ENCODE assay signal across 22 cellular contexts in genomic region chr10:100723769-100724530, GRCh38. TPM values are rescaled to one million over a fixed set of nuclear protein-coding genes. Genes with fewer than 3 reads are reported as not detected.
DNase-seq lines count a peak whose midpoint lies in the region; ATAC-seq, FAIRE-seq and TF ChIP-seq lines count a peak whose summit lies in the region.
"Had no signal": no experiment of that assay in that cellular context is flagged by ENCODE, and none has a peak within 500 bp of the region (broad histone marks: within the 10 kb centered on the region; RNA-seq: fewer than 3 reads in every experiment).

No MANE protein-coding gene starts in this region.

- H3K36me3 Mint-ChIP-seq in endodermal cell (ENCODE audit: low read depth) (no peaks in the 10 kb centered on the region), type B pancreatic cell (no peaks in the 10 kb centered on the region)
- H3K36me3 Mint-ChIP-seq: natural killer cell treated with Interleukin-12 subunit alpha and Interleukin-12 subunit beta and Interleukin-15 and Interleukin-18, amount 100 ng/mL, for 72 hours had no signal

- no peak overlapping the region for H3K27ac ChIP-seq in HepG2 (ENCODE audit: extremely low read length, insufficient read depth, low read length)
- H3K27ac ChIP-seq in right lobe of liver: no peak overlapping the region
- H3K27ac ChIP-seq in endodermal cell (ENCODE audit: low read depth, low read length): no peak overlapping the region
- H3K27ac ChIP-seq in mesodermal cell (ENCODE audit: low read depth, low read length, severe bottlenecking): no peak overlapping the region

- no TSS peak for BruUV-seq in HepG2 (replicated peaks; lab: Mats Ljungman, UMichigan)

- in situ Hi-C loops in HepG2 (cut with HindIII; ENCODE audit: extremely low pct_ligation_motif_present, low pct_unique_long_range_greater_than_20kb): no loop called here

- TF ChIP-seq POLR2A in HepG2 (IDR thresholded peaks at IDR 0.05; ENCODE audit: insufficient read depth in 1 of 2, low read depth in 2 of 2, low read length in 2 of 2) (no peak), right lobe of liver (IDR thresholded peaks at IDR 0.05) (no peak)

- TF ChIP-seq CTCF in HepG2 (CRISPR knock-in tag; IDR thresholded peaks at IDR 0.05) (no peak), right lobe of liver (IDR thresholded peaks at IDR 0.05) (no peak), endodermal cell (conservative IDR thresholded peaks at IDR 0.05) (no peak), type B pancreatic cell (conservative IDR thresholded peaks at IDR 0.05) (no peak)

- DNase-seq in HepG2 (ENCODE audit: low spot score) (no peak), right lobe of liver (no peak), endodermal cell (peak; percentile 61), type B pancreatic cell (ENCODE audit: extremely low spot score, unreplicated experiment) (no peak), Right ventricle myocardium inferior (ENCODE audit: missing footprints) (no peak)
- DNase-seq: activated gamma-delta T cell, COR-L47, GDM1, GOT3, hippocampal formation, NCI-H1417 treated with DMSO at 0.1 percent for 48 hours, NCI-H2227 treated with DMSO at 0.1 percent for 48 hours, T-helper 2 cell had no signal

- 13% methylated on average over 39 of the region's 58 CpGs for WGBS in HepG2 (ENCODE audit: low lambda C conversion rate)
- WGBS in right lobe of liver (ENCODE audit: insufficient coverage, low coverage, low lambda C conversion rate, missing lambda C conversion rate): 2% methylated on average over 34 of the region's 58 CpGs
- WGBS in endodermal cell (ENCODE audit: insufficient coverage in 1 of 2, insufficient read length in 1 of 2), 2 experiments: 3 to 8% methylated on average over 4 to 50 of the region's 58 CpGs
- 1 to 3% methylated on average over 39 to 42 of the region's 58 CpGs for WGBS in mesodermal cell (ENCODE audit: insufficient coverage in 2 of 2), 2 experiments

- H3K4me3 ChIP-seq in HepG2 (replicated peaks in 1 of 3; ENCODE audit: insufficient read depth in 1 of 3, low read depth in 2 of 3, low read length in 3 of 3) (no peak overlapping the region; a peak in 1 of 6 replicates), right lobe of liver (no peak overlapping the region), endodermal cell (ENCODE audit: low read length) (peak overlapping the region; percentile 66), mesodermal cell (ENCODE audit: extremely low read depth, insufficient read depth, low read length, poor library complexity, severe bottlenecking) (peak overlapping the region; percentile 22)

- H3K27ac Mint-ChIP-seq in endodermal cell (no peak overlapping the region), type B pancreatic cell (no peak overlapping the region)
- H3K27ac Mint-ChIP-seq: dendritic cell treated with granulocyte-macrophage colony-stimulating factor and Interleukin-4, amounts not matched to agents 40 ng/mL and 50 ng/mL, for 4 days; natural killer cell treated with Interleukin-12 subunit alpha and Interleukin-12 subunit beta and Interleukin-15 and Interleukin-18, amount 100 ng/mL, for 72 hours had no signal

- H3K4me2 ChIP-seq in HepG2 (ENCODE audit: low read depth, low read length): no peak overlapping the region

- H3K36me3 ChIP-seq in HepG2 (replicated peaks in 1 of 2; ENCODE audit: control insufficient read depth in 1 of 2, insufficient read depth in 2 of 2, low read length in 2 of 2) (no peaks in the 10 kb centered on the region), right lobe of liver (no peaks in the 10 kb centered on the region), endodermal cell (ENCODE audit: control insufficient read depth, insufficient read depth, low read length) (no peaks in the 10 kb centered on the region), mesodermal cell (ENCODE audit: control insufficient read depth, insufficient read depth, low read length) (no peaks in the 10 kb centered on the region)

- H3K4me3 Mint-ChIP-seq in endodermal cell (no peak overlapping the region), type B pancreatic cell (peak overlapping the region; percentile 64)
- H3K4me3 Mint-ChIP-seq: dendritic cell treated with granulocyte-macrophage colony-stimulating factor and Interleukin-4, amounts not matched to agents 40 ng/mL and 50 ng/mL, for 4 days; natural killer cell treated with Interleukin-12 subunit alpha and Interleukin-12 subunit beta and Interleukin-15 and Interleukin-18, amount 100 ng/mL, for 72 hours had no signal

- H3K4me1 ChIP-seq in HepG2 (ENCODE audit: insufficient read depth, low read length) (peaks cover 6% of the 10 kb centered on the region), right lobe of liver (no peaks in the 10 kb centered on the region), endodermal cell (ENCODE audit: control insufficient read depth, insufficient read depth, low read length) (no peaks in the 10 kb centered on the region), mesodermal cell (ENCODE audit: control insufficient read depth, insufficient read depth, low read length, poor library complexity, severe bottlenecking) (peaks cover 19% of the 10 kb centered on the region)

- peaks cover 10% of the 10 kb centered on the region for H3K4me1 Mint-ChIP-seq in endodermal cell
- H3K4me1 Mint-ChIP-seq in type B pancreatic cell (ENCODE audit: unreplicated experiment): peaks cover 15% of the 10 kb centered on the region

- no peaks in the 10 kb centered on the region for H3K79me2 ChIP-seq in HepG2 (ENCODE audit: insufficient read depth, low read length)

- no peak overlapping the region for H2AFZ ChIP-seq in HepG2 (ENCODE audit: low read length)

- no peak for ATAC-seq in HepG2
- no peak for ATAC-seq in right lobe of liver
- no peak for ATAC-seq in HG03469 (IDR thresholded peaks at IDR 0.05; ENCODE audit: unreplicated experiment)
- ATAC-seq in GM19467 (IDR thresholded peaks at IDR 0.05; ENCODE audit: unreplicated experiment): no peak
- ATAC-seq in Right ventricle myocardium inferior: no peak
- ATAC-seq: natural killer cell treated with Interleukin-12 subunit alpha and Interleukin-12 subunit beta and Interleukin-15 and Interleukin-18, amount 100 ng/mL, for 72 hours had no signal

- H3K27me3 ChIP-seq in HepG2 (ENCODE audit: control insufficient read depth in 1 of 2, insufficient read depth in 2 of 2, low read length in 2 of 2): peaks cover 2 to 52% of the 10 kb centered on the region in 2 experiments; a peak in 4 of 5 replicates
- H3K27me3 ChIP-seq in right lobe of liver: peaks cover 0 to 18% of the 10 kb centered on the region in 2 donors
- H3K27me3 ChIP-seq in endodermal cell (ENCODE audit: control insufficient read depth, insufficient read depth, low read length, poor library complexity, severe bottlenecking): peaks cover 99% of the 10 kb centered on the region

- CTCF ChIA-PET in HepG2 (lab: Yijun Ruan, JAX; ENCODE audit: low intra/inter-chr PET ratio, low total read pairs): no interaction called here

- H3K9me3 ChIP-seq in HepG2 (ENCODE audit: low read length) (no peaks in the 10 kb centered on the region), right lobe of liver (no peaks in the 10 kb centered on the region), endodermal cell (ENCODE audit: control insufficient read depth, low read length) (no peaks in the 10 kb centered on the region), mesodermal cell (ENCODE audit: control insufficient read depth, low read length) (no peaks in the 10 kb centered on the region)

- no peak for TF ChIP-seq EP300 in HepG2 (IDR thresholded peaks at IDR 0.05; ENCODE audit: low read depth in 2 of 2, low read length in 2 of 2)
- no peak for TF ChIP-seq EP300 in HepG2 (CRISPR knock-in tag; IDR thresholded peaks at IDR 0.05; ENCODE audit: borderline replicate concordance)

- no peak for FAIRE-seq in HepG2 (lab: Jason Lieb, UNC)
- FAIRE-seq: GM12891 had no signal

- intact Hi-C loops in HepG2 (cut with micrococcal nuclease; ENCODE audit: unreplicated experiment) (no loop called here), right lobe of liver (cut with DNase I) (no loop called here), Right ventricle myocardium inferior (cut with DNase I) (no loop called here)

- H3K27me3 Mint-ChIP-seq in endodermal cell (ENCODE audit: insufficient read depth): peaks cover 98% of the 10 kb centered on the region
- H3K27me3 Mint-ChIP-seq in type B pancreatic cell: peaks cover 94% of the 10 kb centered on the region

- H3K9me3 Mint-ChIP-seq in endodermal cell (no peaks in the 10 kb centered on the region), type B pancreatic cell (no peaks in the 10 kb centered on the region)
- H3K9me3 Mint-ChIP-seq: dendritic cell treated with granulocyte-macrophage colony-stimulating factor and Interleukin-4, amounts not matched to agents 40 ng/mL and 50 ng/mL, for 4 days; natural killer cell treated with Interleukin-12 subunit alpha and Interleukin-12 subunit beta and Interleukin-15 and Interleukin-18, amount 100 ng/mL, for 72 hours had no signal

- no peaks in the 10 kb centered on the region for H4K20me1 ChIP-seq in HepG2 (ENCODE audit: insufficient read depth, low read length)

- H3K9ac ChIP-seq in HepG2 (ENCODE audit: insufficient read depth, low read depth, low read length): no peak overlapping the region
- no peak overlapping the region for H3K9ac ChIP-seq in endodermal cell (ENCODE audit: extremely low read depth, low read length, poor library complexity, severe bottlenecking)

- POLR2A ChIA-PET in HepG2 (lab: Yijun Ruan, JAX): no interaction called here

- no peak for TF ChIP-seq RAD21 in HepG2 (CRISPR knock-in tag; IDR thresholded peaks at IDR 0.05)

RNA-seq across cellular contexts. Expression of gene PAX2, which starts 21.4 kb away (rescaled TPM):
- total RNA-seq in HepG2 (2016; rRNA removed; fragmentation: Illumina TruSeq; extraction: Trizol) (not detected in 2 replicates), right lobe of liver (under 1 TPM in 1 of 6 experiments, not detected in 5; 0.24 TPM), endodermal cell (under 1 TPM; 0.93 to 0.99 TPM), type B pancreatic cell (ENCODE audit: low replicate concordance) (0.19 and 4.4 TPM in 2 replicates), Right ventricle myocardium inferior (not detected)
- not detected in 2 replicates for total RNA-seq in HepG2 (2016; cell fraction: cytosol; rRNA removed; fragmentation: Illumina TruSeq; extraction: Trizol; ENCODE audit: low read depth)
- total RNA-seq in HepG2 (2016; cell fraction: insoluble cytoplasmic fraction; rRNA removed; fragmentation: Illumina TruSeq; extraction: Trizol): not detected in 2 replicates
- total RNA-seq in HepG2 (2016; cell fraction: membrane; rRNA removed; fragmentation: Illumina TruSeq; extraction: Trizol): not detected in 2 replicates
- not detected in 2 replicates for total RNA-seq in HepG2 (2016; cell fraction: nucleus; rRNA removed; fragmentation: Illumina TruSeq; extraction: Trizol)
- not detected in 2 replicates for polyA plus RNA-seq in HepG2 (2011; rRNA removed)
- not detected in 2 replicates for polyA plus RNA-seq in HepG2 (2011; cell fraction: cytosol; rRNA removed)
- polyA plus RNA-seq in HepG2 (2011; cell fraction: nucleus; rRNA removed): not detected in 2 replicates
- polyA plus RNA-seq in HepG2 (2012): not detected in 2 replicates
- not detected in 2 replicates for polyA plus RNA-seq in HepG2 (2016; cell fraction: cytosol; fragmentation: Illumina TruSeq; extraction: Trizol; ENCODE audit: low read depth)
- not detected in 2 replicates for polyA plus RNA-seq in HepG2 (2016; cell fraction: insoluble cytoplasmic fraction; fragmentation: Illumina TruSeq; extraction: Trizol; ENCODE audit: low read depth)
- not detected in 2 replicates for polyA plus RNA-seq in HepG2 (2016; cell fraction: membrane; fragmentation: Illumina TruSeq; extraction: Trizol; ENCODE audit: low read depth)
- polyA plus RNA-seq in HepG2 (2016; cell fraction: nucleus; fragmentation: Illumina TruSeq; extraction: Trizol; ENCODE audit: insufficient read depth, low read depth): not detected in 2 replicates
- polyA minus RNA-seq in HepG2 (2011; rRNA and poly(A)+ RNA removed; ENCODE audit: low replicate concordance): not detected in 2 replicates
- not detected in 2 replicates for polyA minus RNA-seq in HepG2 (2011; cell fraction: cytosol; rRNA and poly(A)+ RNA removed)
- not detected in 2 replicates for polyA minus RNA-seq in HepG2 (2011; cell fraction: nucleus; rRNA and poly(A)+ RNA removed)
- 3.0 TPM for polyA plus RNA-seq in endodermal cell (2013, experiment 1 of 2)
- 3.6 TPM for polyA plus RNA-seq in endodermal cell (2013, experiment 2 of 2)
- polyA plus RNA-seq in mesodermal cell (2013, experiment 1 of 2): 1.7 TPM
- 1.0 TPM for polyA plus RNA-seq in mesodermal cell (2013, experiment 2 of 2)
- total RNA-seq: fibroblast of lung; lower leg skin; natural killer cell treated with Interleukin-12 subunit alpha and Interleukin-12 subunit beta and Interleukin-15 and Interleukin-18, amount 100 ng/mL, for 72 hours; subcutaneous adipose tissue had no signal
- polyA plus RNA-seq: fibroblast of lung had no signal

Comparison
In these comparisons a context has a peak if more than half of its experiments do, and no peak if none do; other contexts are left out.
1. H3K4me3 ChIP-seq: peak in endodermal cell (single experiment) and mesodermal cell (single experiment); none in HepG2 (0 of 3) and right lobe of liver (0 of 3).